ENCODE assay signal across 1 cellular context in genomic region chr11:31369348-31370329, GRCh38.
TF ChIP-seq lines count a peak whose summit lies in the region.

Gene DCDC1, minus strand, starts transcription at chr11:31369739. Its CDS starts 41,459 bp downstream, at chr11:31328280.
Gene DNAJC24, plus strand, starts transcription at chr11:31369860. Its CDS starts 889 bp downstream, at chr11:31370749.

TF ChIP-seq in GM12878, 131 proteins besides CTCF, POLR2A, EP300 and RAD21 (continued from another document):
- TF ChIP-seq IRF3 (IDR thresholded peaks at IDR 0.05) (peak; percentile 9; the same call in 1 of the 2 replicates), POU2F2 (IDR thresholded peaks at IDR 0.05; ENCODE audit: borderline replicate concordance, low read depth, low read length) (peak; percentile 87), MYB (IDR thresholded peaks at IDR 0.05; ENCODE audit: borderline replicate concordance, low read depth, low read length) (no peak)
